ENCODE assay signal across 1 cellular context in the genomic region with DNA sequence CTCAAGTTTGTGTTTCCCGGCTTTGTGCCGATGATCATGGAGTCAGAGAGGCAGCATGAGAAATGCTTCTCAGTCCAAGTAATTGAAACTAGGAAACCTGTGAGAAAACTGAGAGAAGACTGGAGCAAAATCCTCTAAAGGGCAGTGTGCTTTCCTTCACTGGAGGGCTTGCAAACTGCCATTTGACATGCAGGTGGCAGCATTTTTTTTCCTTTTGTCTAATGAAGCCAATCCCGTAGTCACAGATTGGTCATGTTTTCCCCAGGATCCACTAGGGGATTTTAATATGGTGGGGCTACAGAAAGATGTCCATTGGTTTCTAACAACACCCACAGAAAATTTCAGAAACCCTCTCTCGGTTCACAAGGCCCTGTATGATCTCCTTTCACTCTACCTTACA.
TF ChIP-seq lines count a peak whose summit lies in the region.

No MANE protein-coding gene starts in this region.

TF ChIP-seq in H1, 55 proteins besides CTCF, POLR2A, EP300 and RAD21 (continued from another document):
- TF ChIP-seq SIN3A (conservative IDR thresholded peaks at IDR 0.05 in 1 of 2, IDR thresholded peaks at IDR 0.05 in 1 of 2; ENCODE audit: low read depth in 1 of 2, low read length in 2 of 2) (no peak), YY1 (IDR thresholded peaks at IDR 0.05; ENCODE audit: low read depth, low read length) (no peak), CREB1 (IDR thresholded peaks at IDR 0.05) (no peak), CHD2 (IDR thresholded peaks at IDR 0.05; ENCODE audit: low read length) (no peak), POLR2AphosphoS5 (IDR thresholded peaks at IDR 0.05; ENCODE audit: low read depth, low read length) (no peak), TEAD4 (IDR thresholded peaks at IDR 0.05; ENCODE audit: low read depth, low read length) (no peak), SAP30 (IDR thresholded peaks at IDR 0.05; ENCODE audit: insufficient read depth, insufficient replicate concordance, low read length) (no peak), PHF8 (conservative IDR thresholded peaks at IDR 0.05; ENCODE audit: low read depth, low read length) (no peak), RBBP5 (IDR thresholded peaks at IDR 0.05; ENCODE audit: borderline replicate concordance, low read depth, low read length) (no peak), BRCA1 (IDR thresholded peaks at IDR 0.05; ENCODE audit: low read depth, low read length) (no peak)
- TF ChIP-seq, protein P1, sequence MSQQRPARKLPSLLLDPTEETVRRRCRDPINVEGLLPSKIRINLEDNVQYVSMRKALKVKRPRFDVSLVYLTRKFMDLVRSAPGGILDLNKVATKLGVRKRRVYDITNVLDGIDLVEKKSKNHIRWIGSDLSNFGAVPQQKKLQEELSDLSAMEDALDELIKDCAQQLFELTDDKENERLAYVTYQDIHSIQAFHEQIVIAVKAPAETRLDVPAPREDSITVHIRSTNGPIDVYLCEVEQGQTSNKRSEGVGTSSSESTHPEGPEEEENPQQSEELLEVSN (IDR thresholded peaks at IDR 0.05): no peak
- TF ChIP-seq, protein P2, sequence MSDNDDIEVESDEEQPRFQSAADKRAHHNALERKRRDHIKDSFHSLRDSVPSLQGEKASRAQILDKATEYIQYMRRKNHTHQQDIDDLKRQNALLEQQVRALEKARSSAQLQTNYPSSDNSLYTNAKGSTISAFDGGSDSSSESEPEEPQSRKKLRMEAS (IDR thresholded peaks at IDR 0.05): no peak
- TF ChIP-seq, protein P3, sequence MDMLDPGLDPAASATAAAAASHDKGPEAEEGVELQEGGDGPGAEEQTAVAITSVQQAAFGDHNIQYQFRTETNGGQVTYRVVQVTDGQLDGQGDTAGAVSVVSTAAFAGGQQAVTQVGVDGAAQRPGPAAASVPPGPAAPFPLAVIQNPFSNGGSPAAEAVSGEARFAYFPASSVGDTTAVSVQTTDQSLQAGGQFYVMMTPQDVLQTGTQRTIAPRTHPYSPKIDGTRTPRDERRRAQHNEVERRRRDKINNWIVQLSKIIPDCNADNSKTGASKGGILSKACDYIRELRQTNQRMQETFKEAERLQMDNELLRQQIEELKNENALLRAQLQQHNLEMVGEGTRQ (IDR thresholded peaks at IDR 0.05; ENCODE audit: low read length): no peak
